Comparison of ENCODE assay signal across 28 cellular contexts in the genomic region with DNA sequence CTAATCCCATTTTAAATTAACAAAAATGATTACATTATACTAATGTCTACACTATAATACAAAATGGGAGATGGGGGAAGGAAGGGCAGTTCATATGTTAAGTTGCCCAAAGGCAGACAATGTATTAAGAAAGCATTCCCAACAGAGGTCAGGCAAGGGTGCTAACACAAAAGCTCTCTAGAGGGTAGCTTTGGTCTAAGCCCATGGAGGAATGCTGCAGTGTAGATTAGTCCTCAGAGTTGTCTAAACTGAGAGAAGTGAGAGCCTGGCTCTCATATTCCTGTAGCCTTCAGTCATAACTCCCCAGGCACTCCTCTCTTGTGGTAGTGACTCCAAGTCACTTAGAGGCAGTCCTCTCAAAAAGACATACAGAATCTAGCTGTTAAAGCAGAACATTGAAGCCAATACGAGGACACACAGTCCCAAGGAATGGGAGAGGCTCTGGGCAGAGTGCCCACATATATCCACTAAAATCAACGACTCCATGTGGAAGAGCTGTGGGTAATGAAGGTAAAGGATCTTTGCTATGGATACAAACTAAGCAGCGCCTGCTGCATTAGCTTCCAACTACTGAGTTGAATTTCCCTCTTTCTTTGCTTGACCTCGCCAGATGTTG.
DNase-seq lines count a peak whose midpoint lies in the region.
"Had no signal": no experiment of that assay in that cellular context is flagged by ENCODE, and none has a peak within 500 bp of the region (broad histone marks: within the 10 kb centered on the region; RNA-seq: fewer than 3 reads in every experiment).

No MANE protein-coding gene starts in this region.

- no peaks in the 10 kb centered on the region for H3K36me3 ChIP-seq in NT2/D1 (ENCODE audit: insufficient read depth, insufficient read length, low read length)
- H3K36me3 ChIP-seq: heart right ventricle, thoracic aorta had no signal

- H3K4me3 ChIP-seq in NT2/D1 (ENCODE audit: insufficient read length, low read depth) (no peak overlapping the region), skeletal muscle cell (ENCODE audit: low read depth, low read length) (no peak overlapping the region)
- H3K4me3 ChIP-seq: heart right ventricle, thoracic aorta had no signal

- peak; percentile 11 for DNase-seq in NCI-H1105 treated with DMSO at 0.1 percent for 48 hours (lab: John Stamatoyannopoulos, UW)
- no peak for DNase-seq in NCI-H1105 (lab: John Stamatoyannopoulos, UW)
- peak; percentile 13 for DNase-seq in NT2/D1 (ENCODE audit: low read depth, low spot score)
- DNase-seq in fibroblast of peridontal ligament (ENCODE audit: extremely low read depth) = peak; percentile 44
- DNase-seq in skeletal muscle cell (ENCODE audit: low read depth) = peak; percentile 2
- no peak for DNase-seq in activated naive CD4-positive, alpha-beta T cell treated with Interleukin-2 at 50 U/mL for 16 hours
- DNase-seq in activated naive CD4-positive, alpha-beta T cell treated with anti-CD3 and anti-CD28 coated beads, Interleukin-2, amount 50 U/mL, for 16 hours = no peak
- no peak for DNase-seq in stimulated activated CD4-positive, alpha-beta T cell treated with anti-CD3 and anti-CD28 coated beads, Interleukin-15, amount 100 ng/mL, for 24 hours
- DNase-seq: 8988T; activated CD4-positive, alpha-beta T cell treated with anti-CD3 and anti-CD28 coated beads, Interleukin-2, amount 50 U/mL, for 4 hours; activated CD4-positive, CD25-positive, alpha-beta regulatory T cell; activated naive CD4-positive, alpha-beta T cell; activated T-cell treated with anti-CD3 and anti-CD28 coated beads, Interleukin-2, amount 50 U/mL, for 72 hours; amniotic stem cell; CD4-positive, alpha-beta T cell; effector CD8-positive, alpha-beta T cell; erythroblast; foreskin keratinocyte; H7; heart right ventricle; naive B cell; NCI-H1694; NCI-H2171; NCI-H510A; SIG-M5; stimulated activated naive CD8-positive, alpha-beta T cell treated with anti-CD3 and anti-CD28 coated beads, Interleukin-15, Interleukin-2, amounts not matched to agents 100 U/mL and 50 U/mL, for 24 hours had no signal

- no peak overlapping the region for H3K9ac ChIP-seq in NT2/D1 (ENCODE audit: insufficient read length, low read depth)
- H3K9ac ChIP-seq: KMS-11 had no signal

- H3K4me1 ChIP-seq in NT2/D1 (ENCODE audit: insufficient read depth, insufficient read length) = no peaks in the 10 kb centered on the region
- H3K4me1 ChIP-seq: foreskin keratinocyte had no signal

- no peaks in the 10 kb centered on the region for H3K9me3 ChIP-seq in NT2/D1 (ENCODE audit: insufficient read depth, low read length)
- H3K9me3 ChIP-seq: heart right ventricle, thoracic aorta had no signal

- H3K27me3 ChIP-seq in NT2/D1 (ENCODE audit: insufficient read depth, insufficient read length) = no peaks in the 10 kb centered on the region
- H3K27me3 ChIP-seq: foreskin keratinocyte, heart right ventricle had no signal

Comparison
In these comparisons a context has a peak if more than half of its experiments do, and no peak if none do; other contexts are left out.
1. DNase-seq: peak in NCI-H1105 treated with DMSO at 0.1 percent for 48 hours (single experiment), NT2/D1 (single experiment), fibroblast of peridontal ligament (single experiment) and skeletal muscle cell (single experiment); none in NCI-H1105 (single experiment), activated naive CD4-positive, alpha-beta T cell treated with Interleukin-2 at 50 U/mL for 16 hours (single experiment), activated naive CD4-positive, alpha-beta T cell treated with anti-CD3 and anti-CD28 coated beads, Interleukin-2, amount 50 U/mL, for 16 hours (single experiment) and stimulated activated CD4-positive, alpha-beta T cell treated with anti-CD3 and anti-CD28 coated beads, Interleukin-15, amount 100 ng/mL, for 24 hours (single experiment).